Comparison of ENCODE assay signal across 8 cellular contexts in genomic region chr12:45727301-45727993, GRCh38. TPM values are rescaled to one million over a fixed set of nuclear protein-coding genes. Genes with fewer than 3 reads are reported as not detected.
DNase-seq lines count a peak whose midpoint lies in the region; FAIRE-seq and TF ChIP-seq lines count a peak whose summit lies in the region.

No MANE protein-coding gene starts in this region.

- no peaks in the 10 kb centered on the region for H3K27me3 ChIP-seq in SJSA1 (replicated peaks)
- no peaks in the 10 kb centered on the region for H3K27me3 ChIP-seq in neuronal stem cell (ENCODE audit: control insufficient read depth in 3 of 3, insufficient read depth in 3 of 3, low read depth in 1 of 3, low read length in 3 of 3)
- H3K27me3 ChIP-seq in subcutaneous abdominal adipose tissue (ENCODE audit: control insufficient read depth in 5 of 5, insufficient read depth in 4 of 5, low read length in 5 of 5) = no peaks in the 10 kb centered on the region

- peak overlapping the region; percentile 88 for H2BK5ac ChIP-seq in neuronal stem cell (ENCODE audit: low read length)

- no peak overlapping the region for H2BK120ac ChIP-seq in neuronal stem cell (ENCODE audit: low read depth, low read length)

- no peaks in the 10 kb centered on the region for H3K9me3 Mint-ChIP-seq in activated naive CD4-positive, alpha-beta T cell treated with anti-CD3 and anti-CD28 coated beads for 36 hours

- peaks cover 18% of the 10 kb centered on the region for H3K4me1 Mint-ChIP-seq in activated naive CD4-positive, alpha-beta T cell treated with anti-CD3 and anti-CD28 coated beads for 36 hours (ENCODE audit: low read depth)

- H2AFZ ChIP-seq in neuronal stem cell (ENCODE audit: low read length) = peak overlapping the region; percentile 93

- no peak overlapping the region for H3K4ac ChIP-seq in neuronal stem cell (ENCODE audit: low read length)

- H3K9me3 ChIP-seq in SJSA1 (replicated peaks) (no peaks in the 10 kb centered on the region), neuronal stem cell (replicated peaks in 1 of 2; ENCODE audit: control insufficient read depth in 2 of 2, insufficient read depth in 1 of 2, low read depth in 1 of 2, low read length in 2 of 2) (no peaks in the 10 kb centered on the region), subcutaneous abdominal adipose tissue (ENCODE audit: control insufficient read depth in 5 of 5, low read length in 5 of 5) (no peaks in the 10 kb centered on the region)

- H3K36me3 ChIP-seq in SJSA1 (peaks cover 12% of the 10 kb centered on the region), neuronal stem cell (replicated peaks in 1 of 2; ENCODE audit: control insufficient read depth in 2 of 2, insufficient read depth in 2 of 2, low read length in 2 of 2) (peaks cover 0 to 13% of the 10 kb centered on the region in 2 donors), subcutaneous abdominal adipose tissue (ENCODE audit: control insufficient read depth in 5 of 5, insufficient read depth in 5 of 5, low read length in 5 of 5) (no peaks in the 10 kb centered on the region)

- no peak for TF ChIP-seq CTCF in HFF-Myc (IDR thresholded peaks at IDR 0.05; ENCODE audit: low read depth, low read length, missing control alignments)

- no peak overlapping the region for H4K8ac ChIP-seq in neuronal stem cell (ENCODE audit: low read depth, low read length)

- peak overlapping the region; percentile 99 for H3K27ac Mint-ChIP-seq in activated naive CD4-positive, alpha-beta T cell treated with anti-CD3 and anti-CD28 coated beads for 36 hours

- no peak overlapping the region for H3K14ac ChIP-seq in neuronal stem cell (ENCODE audit: low read length)

- H3K27me3 Mint-ChIP-seq in activated naive CD4-positive, alpha-beta T cell treated with anti-CD3 and anti-CD28 coated beads for 36 hours (ENCODE audit: low read depth) = no peaks in the 10 kb centered on the region

- peak overlapping the region; percentile 96 for H3K18ac ChIP-seq in neuronal stem cell (ENCODE audit: low read length)

- FAIRE-seq in frontal cortex (lab: Jason Lieb, UNC) = no peak

- H3K9ac ChIP-seq in neuronal stem cell (ENCODE audit: low read depth, low read length, poor library complexity) (peak overlapping the region; percentile 93), subcutaneous abdominal adipose tissue (ENCODE audit: low read length in 5 of 5) (peak overlapping the region; percentile 82 to 98 (median 91))

- peak overlapping the region; percentile 63 for H3K4me3 ChIP-seq in HFF-Myc (replicated peaks; ENCODE audit: low read depth, low read length)
- peak overlapping the region; percentile 69 for H3K4me3 ChIP-seq in SJSA1
- peak overlapping the region; percentile 93 to 99 for H3K4me3 ChIP-seq in neuronal stem cell (ENCODE audit: low read length in 2 of 2)
- H3K4me3 ChIP-seq in subcutaneous abdominal adipose tissue (ENCODE audit: low read depth in 1 of 5, low read length in 5 of 5) = peak overlapping the region; percentile 92 to 96 (median 94)

- intact Hi-C loops in activated naive CD4-positive, alpha-beta T cell treated with anti-CD3 and anti-CD28 coated beads for 36 hours (cut with micrococcal nuclease) = loop anchor here (1.0 to 10.0 kb wide), 13 partner anchors 58 to 1920 kb away; partner anchors contain the start of genes NELL2, SLC38A1 and TWF1

- no CpG with 5 or more reads among the region's 45 CpGs for WGBS in neuronal stem cell (ENCODE audit: extremely low coverage in 2 of 2, insufficient read length in 2 of 2, insufficient replicate concordance in 1 of 2), 2 donors

- no peak overlapping the region for H2BK12ac ChIP-seq in neuronal stem cell (ENCODE audit: low read length)

- H4K91ac ChIP-seq in neuronal stem cell (ENCODE audit: low read depth, low read length, poor library complexity) = no peak overlapping the region

- H3K27ac ChIP-seq in SJSA1 = peak overlapping the region; percentile 88
- peak overlapping the region; percentile 87 for H3K27ac ChIP-seq in neuronal stem cell (replicated peaks; ENCODE audit: low read length)
- peak overlapping the region; percentile 98 for H3K27ac ChIP-seq in subcutaneous abdominal adipose tissue (ENCODE audit: low read depth, low read length)

- H2AK5ac ChIP-seq in neuronal stem cell (ENCODE audit: low read depth, low read length) = no peak overlapping the region

- H2BK15ac ChIP-seq in neuronal stem cell (ENCODE audit: low read length) = no peak overlapping the region

- no peak overlapping the region for H3K23ac ChIP-seq in neuronal stem cell (ENCODE audit: low read depth, low read length, poor library complexity)

- peaks cover 8% of the 10 kb centered on the region; the same call in 1 of the 2 replicates for H3K4me1 ChIP-seq in SJSA1 (replicated peaks)
- peaks cover 0 to 1% of the 10 kb centered on the region in 2 donors for H3K4me1 ChIP-seq in neuronal stem cell (ENCODE audit: control insufficient read depth in 2 of 2, insufficient read depth in 1 of 2, low read depth in 1 of 2, low read length in 2 of 2)
- peaks cover 0 to 50% (median 38%) of the 10 kb centered on the region in 5 donors for H3K4me1 ChIP-seq in subcutaneous abdominal adipose tissue (ENCODE audit: control insufficient read depth in 5 of 5, insufficient read depth in 5 of 5, low read length in 5 of 5)

- peaks cover 15% of the 10 kb centered on the region for H3K36me3 Mint-ChIP-seq in activated naive CD4-positive, alpha-beta T cell treated with anti-CD3 and anti-CD28 coated beads for 36 hours (ENCODE audit: low read depth)

- CTCF ChIA-PET in activated naive CD4-positive, alpha-beta T cell treated with anti-CD3 and anti-CD28 coated beads for 36 hours (lab: Charles Lee) = interaction anchor here (0.8 to 8.9 kb wide), 8 partner anchors 8 to 263 kb away, joined by 3 to 62 read pairs (median 6); partner anchors contain the start of gene SCAF11

- DNase-seq in GM04503 (ENCODE audit: low read depth) (peak; percentile 85), HFF-Myc (ENCODE audit: extremely low read depth, low read depth) (peak; percentile 90), MV-4-11 (lab: John Stamatoyannopoulos, UW) (peak; percentile 99), SJSA1 (ENCODE audit: low read depth in 1 of 2, low spot score in 2 of 2) (peak; percentile 97), frontal cortex (ENCODE audit: low spot score in 2 of 2) (peak; percentile 81 to 83), neuronal stem cell (ENCODE audit: low spot score) (peak; percentile 96)
- peak; percentile 93 for DNase-seq in activated naive CD4-positive, alpha-beta T cell treated with anti-CD3 and anti-CD28 coated beads for 36 hours

- H3K79me1 ChIP-seq in neuronal stem cell (ENCODE audit: low read depth, low read length) = no peaks in the 10 kb centered on the region

- peak overlapping the region; percentile 77 for H3K4me2 ChIP-seq in neuronal stem cell (ENCODE audit: insufficient read depth, low read length, poor library complexity, severe bottlenecking)

- H3K4me3 Mint-ChIP-seq in activated naive CD4-positive, alpha-beta T cell treated with anti-CD3 and anti-CD28 coated beads for 36 hours = peak overlapping the region; percentile 95

RNA-seq across cellular contexts. Expression of gene ARID2, which starts 2.1 kb away (rescaled TPM):
- 6.6 and 12.0 TPM in 2 replicates for total RNA-seq in SJSA1 (2014; rRNA removed; shearing (Covaris generic))
- 10 to 100 TPM; 27.7 to 28.3 TPM for total RNA-seq in activated naive CD4-positive, alpha-beta T cell treated with anti-CD3 and anti-CD28 coated beads for 36 hours
- total RNA-seq in frontal cortex = 35.9 TPM
- polyA plus RNA-seq in neuronal stem cell (2013, experiment 1 of 2) = 23.2 TPM
- 23.9 TPM for polyA plus RNA-seq in neuronal stem cell (2013, experiment 2 of 2)

Comparison
In these comparisons a context has a peak if more than half of its experiments do, and no peak if none do; other contexts are left out.
1. Peak in every context shown above with its lines: DNase-seq, H3K4me3 ChIP-seq and H3K27ac ChIP-seq.